In the genomic region with DNA sequence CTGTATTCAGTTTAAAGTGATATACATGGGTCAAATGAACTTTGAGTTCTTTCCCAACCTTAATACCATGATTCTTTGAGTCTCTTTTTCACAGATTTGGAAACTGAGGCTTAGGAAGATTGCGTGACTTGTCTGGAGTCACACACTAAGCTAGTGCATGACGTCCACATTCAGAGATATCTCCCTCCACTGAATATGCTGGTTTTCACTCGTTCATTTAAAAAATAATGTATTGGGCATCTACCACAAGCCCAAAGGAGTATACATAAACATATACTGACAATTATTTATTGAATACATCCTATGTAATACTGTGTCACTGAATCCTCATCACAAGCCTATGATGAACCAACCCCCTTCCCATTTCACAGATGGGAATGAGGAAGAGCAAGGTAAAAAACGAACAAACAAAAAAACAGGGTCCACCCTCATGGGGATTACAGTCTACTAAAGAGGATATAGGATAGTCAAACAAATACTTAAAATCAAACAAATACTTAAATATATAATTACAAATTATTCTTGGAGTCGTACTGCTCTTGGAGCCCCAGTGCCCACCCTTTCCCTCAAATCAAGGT, we compare ENCODE assay signal across 10 cellular contexts. TPM values are rescaled to one million over a fixed set of nuclear protein-coding genes. Genes with fewer than 3 reads are reported as not detected.
A peak's percentile ranks its signal among the peaks of the same experiment; 100 is the strongest.
DNase-seq lines count a peak whose midpoint lies in the region; ATAC-seq and TF ChIP-seq lines count a peak whose summit lies in the region.
"Had no signal": no experiment of that assay in that cellular context is flagged by ENCODE, and none has a peak within 500 bp of the region (broad histone marks: within the 10 kb centered on the region; RNA-seq: fewer than 3 reads in every experiment).

No MANE protein-coding gene starts in this region.

- H3K4me3 ChIP-seq in body of pancreas (no peak overlapping the region), upper lobe of right lung (peak overlapping the region; percentile 99)

- no peak for ATAC-seq in activated naive CD8-positive, alpha-beta T cell treated with anti-CD3 and anti-CD28 coated beads, Interleukin-2, amount 10 ng/mL, durations not matched to agents 7 days and 5 days (ENCODE audit: low read depth)
- no peak for ATAC-seq in body of pancreas
- no peak for ATAC-seq in upper lobe of right lung
- ATAC-seq in HG03175 (IDR thresholded peaks at IDR 0.05; ENCODE audit: unreplicated experiment): no peak
- ATAC-seq in activated CD4-positive, CD25-positive, alpha-beta regulatory T cell treated with anti-CD3 and anti-CD28 coated beads, Interleukin-2, amount 50 U/mL, for 24 hours: no peak

- peaks cover 33% of the 10 kb centered on the region for H3K4me1 ChIP-seq in body of pancreas
- H3K4me1 ChIP-seq in upper lobe of right lung: peaks cover 30% of the 10 kb centered on the region

- TF ChIP-seq CTCF in body of pancreas (IDR thresholded peaks at IDR 0.05): no peak
- TF ChIP-seq CTCF in mesothelial cell of epicardium (IDR thresholded peaks at IDR 0.05; ENCODE audit: unreplicated experiment): no peak
- no peak for TF ChIP-seq CTCF in upper lobe of right lung (IDR thresholded peaks at IDR 0.05)

- H3K9me3 ChIP-seq in body of pancreas (no peaks in the 10 kb centered on the region), upper lobe of right lung (no peaks in the 10 kb centered on the region)

- peak overlapping the region; percentile 99 for H3K4me3 Mint-ChIP-seq in activated naive CD8-positive, alpha-beta T cell treated with anti-CD3 and anti-CD28 coated beads, Interleukin-2, amount 10 ng/mL, durations not matched to agents 7 days and 5 days
- H3K4me3 Mint-ChIP-seq in activated naive CD8-positive, alpha-beta T cell treated with anti-CD3 and anti-CD28 coated beads for 36 hours: no peak overlapping the region
- peak overlapping the region; percentile 98 for H3K4me3 Mint-ChIP-seq in mesothelial cell of epicardium

- H3K36me3 ChIP-seq in body of pancreas (replicated peaks in 1 of 2; ENCODE audit: insufficient read depth in 1 of 2, low read depth in 2 of 2) (no peaks in the 10 kb centered on the region), upper lobe of right lung (no peaks in the 10 kb centered on the region)

- H3K9me3 Mint-ChIP-seq in activated naive CD8-positive, alpha-beta T cell treated with anti-CD3 and anti-CD28 coated beads, Interleukin-2, amount 10 ng/mL, durations not matched to agents 7 days and 5 days: no peaks in the 10 kb centered on the region
- peaks cover 2% of the 10 kb centered on the region for H3K9me3 Mint-ChIP-seq in activated naive CD8-positive, alpha-beta T cell treated with anti-CD3 and anti-CD28 coated beads for 36 hours
- H3K9me3 Mint-ChIP-seq in mesothelial cell of epicardium: no peaks in the 10 kb centered on the region

- TF ChIP-seq POLR2A in body of pancreas (IDR thresholded peaks at IDR 0.05): no peak

- WGBS in body of pancreas, 2 donors: 42 to 49% methylated on average over 5 of the region's 5 CpGs

- intact Hi-C loops in body of pancreas (cut with DNase I) (no loop called here), upper lobe of right lung (cut with DNase I) (no loop called here)

- H3K36me3 Mint-ChIP-seq in activated naive CD8-positive, alpha-beta T cell treated with anti-CD3 and anti-CD28 coated beads, Interleukin-2, amount 10 ng/mL, durations not matched to agents 7 days and 5 days: peaks cover 5% of the 10 kb centered on the region
- H3K36me3 Mint-ChIP-seq in activated naive CD8-positive, alpha-beta T cell treated with anti-CD3 and anti-CD28 coated beads for 36 hours: peaks cover 10% of the 10 kb centered on the region
- no peaks in the 10 kb centered on the region for H3K36me3 Mint-ChIP-seq in mesothelial cell of epicardium

- peaks cover 19% of the 10 kb centered on the region for H3K4me1 Mint-ChIP-seq in activated naive CD8-positive, alpha-beta T cell treated with anti-CD3 and anti-CD28 coated beads, Interleukin-2, amount 10 ng/mL, durations not matched to agents 7 days and 5 days
- H3K4me1 Mint-ChIP-seq in activated naive CD8-positive, alpha-beta T cell treated with anti-CD3 and anti-CD28 coated beads for 36 hours: peaks cover 30% of the 10 kb centered on the region
- peaks cover 15% of the 10 kb centered on the region for H3K4me1 Mint-ChIP-seq in mesothelial cell of epicardium

- peak overlapping the region; percentile 100 for H3K27ac Mint-ChIP-seq in activated naive CD8-positive, alpha-beta T cell treated with anti-CD3 and anti-CD28 coated beads, Interleukin-2, amount 10 ng/mL, durations not matched to agents 7 days and 5 days
- no peak overlapping the region for H3K27ac Mint-ChIP-seq in activated naive CD8-positive, alpha-beta T cell treated with anti-CD3 and anti-CD28 coated beads for 36 hours
- H3K27ac Mint-ChIP-seq in mesothelial cell of epicardium: no peak overlapping the region

- H3K27me3 Mint-ChIP-seq in activated naive CD8-positive, alpha-beta T cell treated with anti-CD3 and anti-CD28 coated beads, Interleukin-2, amount 10 ng/mL, durations not matched to agents 7 days and 5 days: peaks cover 2% of the 10 kb centered on the region
- peaks cover 3% of the 10 kb centered on the region for H3K27me3 Mint-ChIP-seq in activated naive CD8-positive, alpha-beta T cell treated with anti-CD3 and anti-CD28 coated beads for 36 hours
- H3K27me3 Mint-ChIP-seq in mesothelial cell of epicardium (ENCODE audit: low read depth): peaks cover 16% of the 10 kb centered on the region

- DNase-seq in activated naive CD8-positive, alpha-beta T cell treated with anti-CD3 and anti-CD28 coated beads, Interleukin-2, amount 10 ng/mL, durations not matched to agents 7 days and 5 days: no peak
- DNase-seq in activated naive CD8-positive, alpha-beta T cell treated with anti-CD3 and anti-CD28 coated beads for 36 hours: no peak
- DNase-seq in body of pancreas (no peak), mesothelial cell of epicardium (ENCODE audit: low spot score in 2 of 2, unreplicated experiment in 2 of 2) (no peak), upper lobe of right lung (no peak), DMS53 treated with DMSO at 0.1 percent for 48 hours (lab: John Stamatoyannopoulos, UW; ENCODE audit: unreplicated experiment) (no peak)

- peak overlapping the region in 3 of 4 donors; percentile 98 to 99 (median 99) for H3K27ac ChIP-seq in body of pancreas
- peak overlapping the region; percentile 100 for H3K27ac ChIP-seq in upper lobe of right lung

- H3K27me3 ChIP-seq in body of pancreas: no peaks in the 10 kb centered on the region
- H3K27me3 ChIP-seq in upper lobe of right lung: no peaks in the 10 kb centered on the region

- POLR2A ChIA-PET in activated naive CD8-positive, alpha-beta T cell treated with anti-CD3 and anti-CD28 coated beads, Interleukin-2, amount 10 ng/mL, durations not matched to agents 7 days and 5 days (lab: Charles Lee): interaction anchor here (0.9 kb wide), 1 partner anchor 17 kb away, joined by 3 read pairs; no protein-coding TSS in a partner anchor

RNA-seq across cellular contexts. Expression of a gene that starts 0.6 kb away (rescaled TPM):
- 10 to 100 TPM; 36.9 to 39.7 TPM for total RNA-seq in activated naive CD8-positive, alpha-beta T cell treated with anti-CD3 and anti-CD28 coated beads, Interleukin-2, amount 10 ng/mL, durations not matched to agents 7 days and 5 days
- total RNA-seq in activated naive CD8-positive, alpha-beta T cell treated with anti-CD3 and anti-CD28 coated beads for 36 hours: 10 to 100 TPM; 39.2 to 42.5 TPM
- 10 to 100 TPM; 16.9 to 27.0 TPM for total RNA-seq in body of pancreas
- total RNA-seq in mesothelial cell of epicardium: 77.8 to 82.2 TPM (median 80.2 TPM) in 3 replicates
- total RNA-seq in upper lobe of right lung: 49.2 TPM

RNA-seq across cellular contexts. Expression of a gene that starts 56.9 kb away (rescaled TPM):
- under 1 TPM; 0.61 to 0.79 TPM for total RNA-seq in activated naive CD8-positive, alpha-beta T cell treated with anti-CD3 and anti-CD28 coated beads, Interleukin-2, amount 10 ng/mL, durations not matched to agents 7 days and 5 days
- total RNA-seq in activated naive CD8-positive, alpha-beta T cell treated with anti-CD3 and anti-CD28 coated beads for 36 hours: not detected
- total RNA-seq in body of pancreas (1 to 10 TPM; 2.1 to 4.3 TPM), mesothelial cell of epicardium (not detected in 3 replicates), upper lobe of right lung (49.0 TPM)
- total RNA-seq: HT1080; T-helper 2 cell treated with Interferon-gamma antibody and Interleukin-4, amounts not matched to agents 100 ng/mL and 5 ng/mL, for 36 hours had no signal
